ENCODE assay signal across 8 cellular contexts in genomic region chr22:31291716-31292644, GRCh38. TPM values are rescaled to one million over a fixed set of nuclear protein-coding genes. Genes with fewer than 3 reads are reported as not detected.
DNase-seq lines count a peak whose midpoint lies in the region; ATAC-seq, FAIRE-seq and TF ChIP-seq lines count a peak whose summit lies in the region.

Gene PIK3IP1 (minus strand): TSS chr22:31292488. CDS start chr22:31292344, 144 bp downstream.

- BruUV-seq in OCI-LY7 (replicated peaks; lab: Mats Ljungman, UMichigan): TSS peak; percentile 65
- BruUV-seq in endothelial cell of umbilical vein (replicated peaks; lab: Mats Ljungman, UMichigan): no TSS peak

- peak within 1 kb of the TSS; percentile 63 for H3K4me3 ChIP-seq in HUES6 (ENCODE audit: low read depth, low read length)
- peak within 1 kb of the TSS; percentile 72 for H3K4me3 ChIP-seq in OCI-LY7 (ENCODE audit: low read depth, low read length, poor library complexity, severe bottlenecking)
- peak within 1 kb of the TSS; percentile 22 to 71 (median 45) for H3K4me3 ChIP-seq in endothelial cell of umbilical vein (replicated peaks in 1 of 3; ENCODE audit: insufficient read depth in 1 of 3, low read depth in 1 of 3, low read length in 3 of 3)
- H3K4me3 ChIP-seq in mesodermal cell (ENCODE audit: extremely low read depth, insufficient read depth, low read length, poor library complexity, severe bottlenecking): peak within 1 kb of the TSS; percentile 52

- H3K36me3 ChIP-seq in HUES6 (ENCODE audit: control insufficient read depth, insufficient read depth, low read length): no peaks in the 10 kb centered on the region
- H3K36me3 ChIP-seq in OCI-LY7 (ENCODE audit: insufficient read depth, low read length): no peaks in the 10 kb centered on the region
- H3K36me3 ChIP-seq in endothelial cell of umbilical vein (ENCODE audit: control insufficient read depth in 2 of 2, extremely low read depth in 1 of 2, insufficient read depth in 2 of 2, low read length in 2 of 2): peaks cover 0 to 7% of the 10 kb centered on the region in 2 experiments
- peaks cover 18% of the 10 kb centered on the region for H3K36me3 ChIP-seq in mesodermal cell (ENCODE audit: control insufficient read depth, insufficient read depth, low read length)

- peak; percentile 55 for TF ChIP-seq POLR2A in endothelial cell of umbilical vein (IDR thresholded peaks at IDR 0.05; ENCODE audit: low read depth, low read length)

- no peaks in the 10 kb centered on the region for H3K9me1 ChIP-seq in endothelial cell of umbilical vein (replicated peaks; ENCODE audit: control insufficient read depth, extremely low read depth, insufficient read depth, low read length)

- H3K9me2 ChIP-seq in OCI-LY7 (ENCODE audit: insufficient read depth, low read length): no peaks in the 10 kb centered on the region

- H3K9me3 ChIP-seq in HUES6 (ENCODE audit: control insufficient read depth, insufficient read depth, low read depth, low read length) (no peaks in the 10 kb centered on the region), OCI-LY7 (ENCODE audit: low read length) (0 out of 2 replicates have a peak, but pooled peaks cover 5% of the 10 kb centered on the region), endothelial cell of umbilical vein (replicated peaks; ENCODE audit: control insufficient read depth, insufficient read depth, low read length) (no peaks in the 10 kb centered on the region), mesodermal cell (ENCODE audit: control insufficient read depth, low read length) (no peaks in the 10 kb centered on the region)

- peaks cover 24% of the 10 kb centered on the region for H3K27me3 ChIP-seq in HUES6 (ENCODE audit: control insufficient read depth, insufficient read depth, low read length)
- H3K27me3 ChIP-seq in endothelial cell of umbilical vein (ENCODE audit: control insufficient read depth in 2 of 2, insufficient read depth in 2 of 2, low read length in 2 of 2): no peaks in the 10 kb centered on the region

- H3K4me1 ChIP-seq in HUES6 (ENCODE audit: control insufficient read depth, insufficient read depth, low read length) (peaks cover 4% of the 10 kb centered on the region; the same call in 1 of the 2 replicates), OCI-LY7 (ENCODE audit: insufficient read depth, low read length, poor library complexity, severe bottlenecking) (peaks cover 65% of the 10 kb centered on the region), endothelial cell of umbilical vein (ENCODE audit: control insufficient read depth, extremely low read depth, insufficient read depth, low read length) (peaks cover 46% of the 10 kb centered on the region), mesodermal cell (ENCODE audit: control insufficient read depth, insufficient read depth, low read length, poor library complexity, severe bottlenecking) (peaks cover 33% of the 10 kb centered on the region)

- H4K20me1 ChIP-seq in OCI-LY7 (ENCODE audit: insufficient read depth, low read length) (no peaks in the 10 kb centered on the region), endothelial cell of umbilical vein (replicated peaks; ENCODE audit: control insufficient read depth, extremely low read depth, insufficient read depth, low read length) (no peaks in the 10 kb centered on the region)

- H3K4me2 ChIP-seq in OCI-LY7 (ENCODE audit: low read length) (peak within 1 kb of the TSS; percentile 99), endothelial cell of umbilical vein (ENCODE audit: insufficient read depth, low read length) (peak within 1 kb of the TSS; percentile 77)

- H3K27ac ChIP-seq in HUES6 (ENCODE audit: low read depth, low read length) (no peak within 1 kb of the TSS), OCI-LY7 (ENCODE audit: low read depth, low read length, poor library complexity, severe bottlenecking) (peak within 1 kb of the TSS; percentile 88), endothelial cell of umbilical vein (ENCODE audit: insufficient read depth, low read depth, low read length) (no peak within 1 kb of the TSS), mesodermal cell (ENCODE audit: low read depth, low read length, severe bottlenecking) (peak within 1 kb of the TSS; percentile 63)

- peak within 1 kb of the TSS; percentile 39 for H3K9ac ChIP-seq in HUES6 (ENCODE audit: low read length)
- H3K9ac ChIP-seq in endothelial cell of umbilical vein (replicated peaks; ENCODE audit: extremely low read depth, insufficient read depth, low read length): peak within 1 kb of the TSS; percentile 73

- 7% methylated on average over 14 to 19 of the region's 24 CpGs for WGBS in mesodermal cell (ENCODE audit: insufficient coverage in 2 of 2), 2 experiments

- dilution Hi-C loops in endothelial cell of umbilical vein (cut with MboI; ENCODE audit: extremely low pct_ligation_motif_present, low sequenced_read_pairs): no loop called here

- CTCF ChIA-PET in OCI-LY7 (lab: Charles Lee; ENCODE audit: unreplicated experiment): interaction anchor here (0.5 to 1.1 kb wide), 3 partner anchors 21 to 868 kb away, joined by 3 to 4 read pairs (median 4); no protein-coding TSS in a partner anchor
- CTCF ChIA-PET in endothelial cell of umbilical vein (lab: Charles Lee): interaction anchor here (0.7 to 4.7 kb wide), 19 partner anchors 7 to 318 kb away, joined by 3 to 79 read pairs (median 4); partner anchors contain the start of genes LIMK2, PATZ1 and SELENOM

- FAIRE-seq in endothelial cell of umbilical vein (lab: Jason Lieb, UNC): peak; percentile 88

- DNase-seq in ELR (ENCODE audit: low read depth): peak; percentile 91
- peak; percentile 94 for DNase-seq in OCI-LY7 (ENCODE audit: low spot score)
- DNase-seq in activated T-cell treated with anti-CD3 and anti-CD28 coated beads for 24 hours (ENCODE audit: low read depth): peak; percentile 75
- DNase-seq in endothelial cell of umbilical vein (ENCODE audit: low read depth, low spot score): peak; percentile 92
- DNase-seq in stimulated activated CD8-positive, alpha-beta memory T cell treated with anti-CD3 and anti-CD28 coated beads, Interleukin-12 subunit alpha, Interleukin-12 subunit beta, amount 100 ng/mL, for 4 hours (ENCODE audit: low read depth): peak; percentile 70

- POLR2A ChIA-PET in OCI-LY7 (lab: Charles Lee) (interaction anchor here (0.6 to 4.9 kb wide), 6 partner anchors 9 to 199 kb away, joined by 3 to 18 read pairs (median 3); no protein-coding TSS in a partner anchor), endothelial cell of umbilical vein (lab: Charles Lee) (interaction anchor here (1.7 kb wide), 1 partner anchor 21 kb away, joined by 6 read pairs; no protein-coding TSS in a partner anchor)

- H2AFZ ChIP-seq in OCI-LY7 (ENCODE audit: low read length) (peak within 1 kb of the TSS; percentile 29; the same call in 1 of the 2 replicates), endothelial cell of umbilical vein (ENCODE audit: low read depth, low read length) (peak within 1 kb of the TSS; percentile 86)

- intact Hi-C loops in OCI-LY7 (cut with micrococcal nuclease; ENCODE audit: unreplicated experiment) (loop anchor here (1.0 to 5.0 kb wide), 6 partner anchors 21 to 855 kb away; partner anchors contain the start of gene LIMK2), endothelial cell of umbilical vein (cut with micrococcal nuclease) (loop anchor here (1.0 to 5.0 kb wide), 3 partner anchors 21 to 80 kb away; partner anchors contain the start of gene LIMK2)

- ATAC-seq in GM19463 (IDR thresholded peaks at IDR 0.05; ENCODE audit: unreplicated experiment): no peak

- H3K79me2 ChIP-seq in OCI-LY7 (ENCODE audit: insufficient read depth, low read depth, low read length) (peaks cover 19% of the 10 kb centered on the region; the same call in 1 of the 2 replicates), endothelial cell of umbilical vein (ENCODE audit: control insufficient read depth, insufficient read depth, low read length) (no peaks in the 10 kb centered on the region)

- TF ChIP-seq CTCF in OCI-LY7 (conservative IDR thresholded peaks at IDR 0.05; ENCODE audit: low read length): peak; percentile 71
- peak; percentile 31 to 52 for TF ChIP-seq CTCF in endothelial cell of umbilical vein (IDR thresholded peaks at IDR 0.05; ENCODE audit: extremely low read depth in 1 of 2, insufficient read depth in 1 of 2, low read depth in 1 of 2, low read length in 2 of 2)

TF ChIP-seq in endothelial cell of umbilical vein, 7 proteins besides CTCF, POLR2A, EP300 and RAD21:
- TF ChIP-seq FOS (IDR thresholded peaks at IDR 0.05; ENCODE audit: borderline replicate concordance, insufficient read depth, low read length) (no peak), GATA2 (IDR thresholded peaks at IDR 0.05; ENCODE audit: insufficient read depth, insufficient read length, low read depth, low read length) (peak; percentile 46), POLR2AphosphoS5 (IDR thresholded peaks at IDR 0.05; ENCODE audit: insufficient read depth, low read depth, low read length) (peak; percentile 25)

RNA-seq across cellular contexts. Expression of gene PIK3IP1, which starts in this region (rescaled TPM):
- total RNA-seq in OCI-LY7 (2014; rRNA removed; shearing (Covaris generic)): 15.9 and 20.4 TPM in 2 replicates
- total RNA-seq in OCI-LY7 (2022): 17.0 and 17.1 TPM in 2 replicates
- total RNA-seq in endothelial cell of umbilical vein: 7.7 and 8.4 TPM in 2 replicates
- 11.1 and 13.2 TPM in 2 replicates for polyA plus RNA-seq in endothelial cell of umbilical vein
- polyA plus RNA-seq in endothelial cell of umbilical vein (2011; cell fraction: cytosol; rRNA removed): 9.5 and 12.6 TPM in 2 replicates
- polyA plus RNA-seq in endothelial cell of umbilical vein (2011; cell fraction: nucleus; rRNA removed): 8.8 TPM in 2 replicates
- polyA plus RNA-seq in endothelial cell of umbilical vein (2012): 12.8 and 19.8 TPM in 2 replicates
- polyA minus RNA-seq in endothelial cell of umbilical vein: 10.6 and 10.9 TPM in 2 replicates
- polyA minus RNA-seq in endothelial cell of umbilical vein (2011; cell fraction: cytosol; rRNA and poly(A)+ RNA removed): 1.0 TPM
- polyA minus RNA-seq in endothelial cell of umbilical vein (2011; cell fraction: nucleus; rRNA and poly(A)+ RNA removed): 7.2 and 7.8 TPM in 2 replicates
- 15.9 TPM for polyA plus RNA-seq in mesodermal cell (2013, experiment 1 of 2)
- 13.4 TPM for polyA plus RNA-seq in mesodermal cell (2013, experiment 2 of 2)

Comparison
In these comparisons a context has a peak if more than half of its experiments do, and no peak if none do; other contexts are left out.
1. H3K27ac ChIP-seq: peak in OCI-LY7 (single experiment) and mesodermal cell (single experiment); none in HUES6 (single experiment) and endothelial cell of umbilical vein (single experiment).
2. Peak in every context shown above with its lines, with median percentiles within 50 percentile points of each other: DNase-seq and H3K4me3 ChIP-seq.